Comparison of ENCODE assay signal across 8 cellular contexts in the genomic region with DNA sequence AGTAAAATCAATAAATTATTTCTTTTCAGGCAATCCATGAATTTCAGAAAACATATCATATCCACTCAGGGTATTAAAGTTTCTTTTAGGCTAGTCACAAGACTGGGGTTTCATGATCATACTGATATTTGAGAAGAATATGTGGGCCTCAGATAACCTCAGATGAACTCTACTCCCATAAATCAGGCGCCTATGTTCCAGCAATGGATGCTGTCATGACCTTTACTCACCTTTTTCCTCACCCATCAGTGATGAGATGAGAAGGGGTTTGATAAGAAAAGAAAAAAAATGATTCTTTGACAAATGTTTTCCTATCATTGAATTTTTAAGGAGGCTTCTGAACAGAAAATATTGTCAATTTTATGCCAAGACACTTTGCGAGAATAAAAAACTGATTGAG.
"Had no signal": no experiment of that assay in that cellular context is flagged by ENCODE, and none has a peak within 500 bp of the region (broad histone marks: within the 10 kb centered on the region; RNA-seq: fewer than 3 reads in every experiment).

No MANE protein-coding gene starts in this region.

- H3K4me1 ChIP-seq: HAP-1 had no signal

- ATAC-seq: HCT116, HepG2 had no signal

- DNase-seq: GM23248, GOT3, H7, HFFc6 had no signal

- H3K9me3 ChIP-seq: HAP-1 had no signal

- H3K36me3 ChIP-seq: HAP-1 had no signal

- H3K9ac ChIP-seq: GM23248 had no signal

- H2AFZ ChIP-seq: GM23248 had no signal

- H3K4me3 ChIP-seq: GM23248, HAP-1 had no signal

- H3K27ac ChIP-seq: GM23248, HL-60 had no signal
